10 cellular contexts compared by ENCODE assay signal in genomic region chr2:73999881-74000597, GRCh38. TPM values are rescaled to one million over a fixed set of nuclear protein-coding genes. Genes with fewer than 3 reads are reported as not detected.
DNase-seq lines count a peak whose midpoint lies in the region; FAIRE-seq and TF ChIP-seq lines count a peak whose summit lies in the region.
"Had no signal": no experiment of that assay in that cellular context is flagged by ENCODE, and none has a peak within 500 bp of the region (broad histone marks: within the 10 kb centered on the region; RNA-seq: fewer than 3 reads in every experiment).

No MANE protein-coding gene starts in this region.

- H3K9ac ChIP-seq in NT2/D1 (ENCODE audit: insufficient read length, low read depth): peak overlapping the region; percentile 16
- no peak overlapping the region for H3K9ac ChIP-seq in fibroblast of lung (ENCODE audit: insufficient read depth, low read length)
- H3K9ac ChIP-seq in Karpas-422 (ENCODE audit: low read length): no peak overlapping the region

- H3K4me3 ChIP-seq in NT2/D1 (ENCODE audit: insufficient read length, low read depth) (no peak overlapping the region), fibroblast of lung (replicated peaks in 1 of 4; ENCODE audit: control extremely low read depth in 1 of 4, insufficient read depth in 1 of 4, low read depth in 3 of 4, low read length in 4 of 4) (no peak overlapping the region), ovary (no peak overlapping the region), Karpas-422 (ENCODE audit: low read length) (no peak overlapping the region)

- WGBS in ovary, 3 donors: 8 to 12% (median 9%) methylated on average over 10 of the region's 10 CpGs

- H3K9me2 ChIP-seq in Karpas-422 (replicated peaks; ENCODE audit: insufficient read depth, low read length): no peaks in the 10 kb centered on the region

- H2AFZ ChIP-seq in fibroblast of lung (ENCODE audit: low read length): no peak overlapping the region
- H2AFZ ChIP-seq in Karpas-422 (ENCODE audit: low read length): no peak overlapping the region

- intact Hi-C loops in ovary (cut with DNase I): loop anchor here in 2 of 4 donors (2.0 to 10.0 kb wide), 3 partner anchors 15 to 175 kb away; partner anchors contain the start of genes DGUOK (in 1 of the 2), STAMBP (in 1 of the 2) and TET3 (in 1 of the 2)

- peak overlapping the region; percentile 15 for H3K4me2 ChIP-seq in fibroblast of lung (ENCODE audit: extremely low read depth, insufficient read depth, low read length)
- no peak overlapping the region for H3K4me2 ChIP-seq in Karpas-422 (ENCODE audit: low read depth, low read length, poor library complexity, severe bottlenecking)

- H3K27me3 ChIP-seq in NT2/D1 (ENCODE audit: insufficient read depth, insufficient read length) (peaks cover 10% of the 10 kb centered on the region), fibroblast of lung (ENCODE audit: control insufficient read depth, insufficient read depth, low read length) (no peaks in the 10 kb centered on the region), ovary (no peaks in the 10 kb centered on the region), Karpas-422 (ENCODE audit: low read length) (no peaks in the 10 kb centered on the region)

- TF ChIP-seq EP300 in ovary (IDR thresholded peaks at IDR 0.05): no peak

- no peak for TF ChIP-seq POLR2A in ovary (IDR thresholded peaks at IDR 0.05)

- DNase-seq in EH (ENCODE audit: low read depth): peak; percentile 58
- DNase-seq in NT2/D1 (ENCODE audit: low read depth, low spot score): no peak
- peak; percentile 44 to 62 for DNase-seq in fibroblast of lung (ENCODE audit: low read depth in 2 of 2)
- DNase-seq in ovary: peak in 4 of 5 donors; percentile 45 to 71 (median 56)
- no peak for DNase-seq in DMS114 treated with DMSO at 0.1 percent for 48 hours (lab: John Stamatoyannopoulos, UW; ENCODE audit: unreplicated experiment)
- DNase-seq in frontal cortex (ENCODE audit: low spot score in 2 of 2): no peak
- DNase-seq in Karpas-422: no peak
- DNase-seq in T-helper 2 cell: no peak
- DNase-seq: activated T-cell treated with anti-CD3 and anti-CD28 coated beads, Interleukin-2, amount 50 U/mL, for 48 hours; kidney had no signal

- H3K27ac ChIP-seq in fibroblast of lung (ENCODE audit: insufficient read depth, low read length) (no peak overlapping the region), ovary (peak overlapping the region in 1 of 2 donors; percentile 28), Karpas-422 (ENCODE audit: low read length) (no peak overlapping the region)

- no peak for TF ChIP-seq CTCF in fibroblast of lung (conservative IDR thresholded peaks at IDR 0.05 in 1 of 2, IDR thresholded peaks at IDR 0.05 in 1 of 2; ENCODE audit: low read depth in 1 of 2, low read length in 2 of 2)
- TF ChIP-seq CTCF in ovary (IDR thresholded peaks at IDR 0.05): no peak

- no peak for FAIRE-seq in frontal cortex (lab: Jason Lieb, UNC)
- FAIRE-seq: kidney had no signal

- H3K9me3 ChIP-seq in NT2/D1 (ENCODE audit: insufficient read depth, low read length): no peaks in the 10 kb centered on the region
- H3K9me3 ChIP-seq in fibroblast of lung (ENCODE audit: control insufficient read depth, insufficient read depth, low read depth, low read length): no peaks in the 10 kb centered on the region
- no peaks in the 10 kb centered on the region for H3K9me3 ChIP-seq in ovary
- no peaks in the 10 kb centered on the region for H3K9me3 ChIP-seq in Karpas-422 (ENCODE audit: low read length)

- H4K20me1 ChIP-seq in fibroblast of lung (ENCODE audit: control insufficient read depth, extremely low read depth, insufficient read depth, low read length) (no peaks in the 10 kb centered on the region), Karpas-422 (ENCODE audit: insufficient read depth, low read depth, low read length) (peaks cover 94% of the 10 kb centered on the region)

- H3K36me3 ChIP-seq in NT2/D1 (ENCODE audit: insufficient read depth, insufficient read length, low read length) (no peaks in the 10 kb centered on the region), fibroblast of lung (ENCODE audit: control insufficient read depth, insufficient read depth, low read length) (no peaks in the 10 kb centered on the region), ovary (no peaks in the 10 kb centered on the region), Karpas-422 (ENCODE audit: insufficient read depth, low read length) (peaks cover 11% of the 10 kb centered on the region)

- H3K4me1 ChIP-seq in NT2/D1 (ENCODE audit: insufficient read depth, insufficient read length) (peaks cover 25% of the 10 kb centered on the region), fibroblast of lung (ENCODE audit: control insufficient read depth, extremely low read depth, insufficient read depth, low read length) (peaks cover 21% of the 10 kb centered on the region), ovary (ENCODE audit: insufficient read depth) (peaks cover 19% of the 10 kb centered on the region), Karpas-422 (ENCODE audit: low read length) (peaks cover 36% of the 10 kb centered on the region)

- peaks cover 6% of the 10 kb centered on the region for H3K79me2 ChIP-seq in fibroblast of lung (ENCODE audit: control insufficient read depth, insufficient read depth, low read length)
- H3K79me2 ChIP-seq in Karpas-422 (ENCODE audit: low read length): peaks cover 47% of the 10 kb centered on the region

RNA-seq across cellular contexts. Expression of gene TET3, which starts 15.3 kb away (rescaled TPM):
- total RNA-seq in fibroblast of lung: 2.6 and 3.1 TPM in 2 replicates
- polyA plus RNA-seq in fibroblast of lung: 1.6 and 2.1 TPM in 2 replicates
- 1.4 and 2.4 TPM in 2 replicates for polyA plus RNA-seq in fibroblast of lung (2012)
- 8.2 and 10.6 TPM in 2 replicates for polyA minus RNA-seq in fibroblast of lung (ENCODE audit: low replicate concordance)
- 10 to 100 TPM in 2 of 7 donors, 1 to 10 TPM in 5; 5.1 to 13.5 (median 7.9) TPM for total RNA-seq in ovary
- polyA plus RNA-seq in ovary: 1 to 10 TPM; 2.6 to 3.3 TPM
- total RNA-seq in frontal cortex: 15.9 TPM
- 11.6 and 13.6 TPM in 2 replicates for total RNA-seq in Karpas-422 (2014; rRNA removed; shearing (Covaris generic); ENCODE audit: low replicate concordance)

Comparison
In these comparisons a context has a peak if more than half of its experiments do, and no peak if none do; other contexts are left out.
1. DNase-seq: peak in EH (single experiment), fibroblast of lung (2 of 2) and ovary (4 of 5); none in NT2/D1 (single experiment), DMS114 treated with DMSO at 0.1 percent for 48 hours (single experiment), frontal cortex (0 of 2), Karpas-422 (single experiment) and T-helper 2 cell (0 of 5).